14 cellular contexts compared by ENCODE assay signal in genomic region chr11:126452718-126453117, GRCh38.
"Had no signal": no experiment of that assay in that cellular context is flagged by ENCODE, and none has a peak within 500 bp of the region (broad histone marks: within the 10 kb centered on the region; RNA-seq: fewer than 3 reads in every experiment).

No MANE protein-coding gene starts in this region.

- DNase-seq: activated CD4-positive, alpha-beta T cell treated with anti-CD3 and anti-CD28 coated beads for 1 hour; activated CD4-positive, alpha-beta T cell treated with anti-CD3 and anti-CD28 coated beads, Interleukin-2, amount 50 U/mL, for 4 hours; activated naive CD4-positive, alpha-beta T cell treated with Interleukin-2 at 50 U/mL for 16 hours; activated T-cell treated with anti-CD3 and anti-CD28 coated beads for 4 hours; anterior cingulate cortex; cerebellar nuclear complex; effector CD8-positive, alpha-beta T cell; islet precursor cell; natural killer cell; stimulated activated naive CD8-positive, alpha-beta T cell treated with anti-CD3 and anti-CD28 coated beads, Interleukin-15, Interleukin-2, amounts not matched to agents 100 U/mL and 50 U/mL, for 24 hours; T-cell; T1000 had no signal

- ATAC-seq: left lobe of liver; natural killer cell; stimulated activated naive CD8-positive, alpha-beta T cell treated with anti-CD3 and anti-CD28 coated beads, Interleukin-15, Interleukin-2, amounts not matched to agents 100 U/mL and 50 U/mL, for 24 hours; T-cell had no signal

- H3K4me3 ChIP-seq: smooth muscle cell had no signal
